ENCODE assay signal across 2 cellular contexts in the genomic region with DNA sequence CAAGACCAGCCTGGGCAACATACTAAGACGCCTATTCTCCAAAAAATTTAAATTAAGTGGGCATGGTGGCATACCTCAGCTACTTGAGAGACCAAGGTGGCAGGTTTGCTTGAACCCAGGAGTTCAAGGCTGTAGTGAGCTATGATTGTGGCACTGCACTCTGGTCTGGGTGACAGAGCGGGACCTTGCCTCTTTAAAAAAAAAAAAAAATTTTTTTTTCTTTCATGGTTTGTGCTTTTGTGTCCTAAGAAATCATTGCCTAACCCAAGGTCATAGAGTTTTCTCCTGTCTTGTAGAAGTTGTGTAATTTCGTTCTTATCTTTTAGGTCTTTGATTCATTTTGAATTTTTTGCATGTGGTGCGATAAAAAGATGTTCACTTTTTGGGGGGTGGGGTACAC.
TF ChIP-seq lines count a peak whose summit lies in the region.

No MANE protein-coding gene starts in this region.

TF ChIP-seq in GM23338, 12 proteins besides CTCF, POLR2A, EP300 and RAD21 (continued from another document):
- TF ChIP-seq, protein P1, sequence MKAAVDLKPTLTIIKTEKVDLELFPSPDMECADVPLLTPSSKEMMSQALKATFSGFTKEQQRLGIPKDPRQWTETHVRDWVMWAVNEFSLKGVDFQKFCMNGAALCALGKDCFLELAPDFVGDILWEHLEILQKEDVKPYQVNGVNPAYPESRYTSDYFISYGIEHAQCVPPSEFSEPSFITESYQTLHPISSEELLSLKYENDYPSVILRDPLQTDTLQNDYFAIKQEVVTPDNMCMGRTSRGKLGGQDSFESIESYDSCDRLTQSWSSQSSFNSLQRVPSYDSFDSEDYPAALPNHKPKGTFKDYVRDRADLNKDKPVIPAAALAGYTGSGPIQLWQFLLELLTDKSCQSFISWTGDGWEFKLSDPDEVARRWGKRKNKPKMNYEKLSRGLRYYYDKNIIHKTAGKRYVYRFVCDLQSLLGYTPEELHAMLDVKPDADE (IDR thresholded peaks at IDR 0.05) = no peak
- TF ChIP-seq, protein P2, sequence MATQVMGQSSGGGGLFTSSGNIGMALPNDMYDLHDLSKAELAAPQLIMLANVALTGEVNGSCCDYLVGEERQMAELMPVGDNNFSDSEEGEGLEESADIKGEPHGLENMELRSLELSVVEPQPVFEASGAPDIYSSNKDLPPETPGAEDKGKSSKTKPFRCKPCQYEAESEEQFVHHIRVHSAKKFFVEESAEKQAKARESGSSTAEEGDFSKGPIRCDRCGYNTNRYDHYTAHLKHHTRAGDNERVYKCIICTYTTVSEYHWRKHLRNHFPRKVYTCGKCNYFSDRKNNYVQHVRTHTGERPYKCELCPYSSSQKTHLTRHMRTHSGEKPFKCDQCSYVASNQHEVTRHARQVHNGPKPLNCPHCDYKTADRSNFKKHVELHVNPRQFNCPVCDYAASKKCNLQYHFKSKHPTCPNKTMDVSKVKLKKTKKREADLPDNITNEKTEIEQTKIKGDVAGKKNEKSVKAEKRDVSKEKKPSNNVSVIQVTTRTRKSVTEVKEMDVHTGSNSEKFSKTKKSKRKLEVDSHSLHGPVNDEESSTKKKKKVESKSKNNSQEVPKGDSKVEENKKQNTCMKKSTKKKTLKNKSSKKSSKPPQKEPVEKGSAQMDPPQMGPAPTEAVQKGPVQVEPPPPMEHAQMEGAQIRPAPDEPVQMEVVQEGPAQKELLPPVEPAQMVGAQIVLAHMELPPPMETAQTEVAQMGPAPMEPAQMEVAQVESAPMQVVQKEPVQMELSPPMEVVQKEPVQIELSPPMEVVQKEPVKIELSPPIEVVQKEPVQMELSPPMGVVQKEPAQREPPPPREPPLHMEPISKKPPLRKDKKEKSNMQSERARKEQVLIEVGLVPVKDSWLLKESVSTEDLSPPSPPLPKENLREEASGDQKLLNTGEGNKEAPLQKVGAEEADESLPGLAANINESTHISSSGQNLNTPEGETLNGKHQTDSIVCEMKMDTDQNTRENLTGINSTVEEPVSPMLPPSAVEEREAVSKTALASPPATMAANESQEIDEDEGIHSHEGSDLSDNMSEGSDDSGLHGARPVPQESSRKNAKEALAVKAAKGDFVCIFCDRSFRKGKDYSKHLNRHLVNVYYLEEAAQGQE (IDR thresholded peaks at IDR 0.05; ENCODE audit: unreplicated experiment) = no peak
- no peak for TF ChIP-seq EZH2 (IDR thresholded peaks at IDR 0.05; ENCODE audit: low read depth, unreplicated experiment)
- no peak for TF ChIP-seq ZNF331 (CRISPR knock-in tag; IDR thresholded peaks at IDR 0.05; ENCODE audit: low read depth)

TF ChIP-seq in HepG2, 621 proteins besides CTCF, POLR2A, EP300 and RAD21 (continued from another document):
- TF ChIP-seq, protein P3, sequence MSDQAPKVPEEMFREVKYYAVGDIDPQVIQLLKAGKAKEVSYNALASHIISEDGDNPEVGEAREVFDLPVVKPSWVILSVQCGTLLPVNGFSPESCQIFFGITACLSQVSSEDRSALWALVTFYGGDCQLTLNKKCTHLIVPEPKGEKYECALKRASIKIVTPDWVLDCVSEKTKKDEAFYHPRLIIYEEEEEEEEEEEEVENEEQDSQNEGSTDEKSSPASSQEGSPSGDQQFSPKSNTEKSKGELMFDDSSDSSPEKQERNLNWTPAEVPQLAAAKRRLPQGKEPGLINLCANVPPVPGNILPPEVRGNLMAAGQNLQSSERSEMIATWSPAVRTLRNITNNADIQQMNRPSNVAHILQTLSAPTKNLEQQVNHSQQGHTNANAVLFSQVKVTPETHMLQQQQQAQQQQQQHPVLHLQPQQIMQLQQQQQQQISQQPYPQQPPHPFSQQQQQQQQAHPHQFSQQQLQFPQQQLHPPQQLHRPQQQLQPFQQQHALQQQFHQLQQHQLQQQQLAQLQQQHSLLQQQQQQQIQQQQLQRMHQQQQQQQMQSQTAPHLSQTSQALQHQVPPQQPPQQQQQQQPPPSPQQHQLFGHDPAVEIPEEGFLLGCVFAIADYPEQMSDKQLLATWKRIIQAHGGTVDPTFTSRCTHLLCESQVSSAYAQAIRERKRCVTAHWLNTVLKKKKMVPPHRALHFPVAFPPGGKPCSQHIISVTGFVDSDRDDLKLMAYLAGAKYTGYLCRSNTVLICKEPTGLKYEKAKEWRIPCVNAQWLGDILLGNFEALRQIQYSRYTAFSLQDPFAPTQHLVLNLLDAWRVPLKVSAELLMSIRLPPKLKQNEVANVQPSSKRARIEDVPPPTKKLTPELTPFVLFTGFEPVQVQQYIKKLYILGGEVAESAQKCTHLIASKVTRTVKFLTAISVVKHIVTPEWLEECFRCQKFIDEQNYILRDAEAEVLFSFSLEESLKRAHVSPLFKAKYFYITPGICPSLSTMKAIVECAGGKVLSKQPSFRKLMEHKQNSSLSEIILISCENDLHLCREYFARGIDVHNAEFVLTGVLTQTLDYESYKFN (CRISPR knock-in tag; conservative IDR thresholded peaks at IDR 0.05) = 0 out of 2 replicates have a peak, but pooled peaks have one; percentile 15
- TF ChIP-seq ZBTB3 (CRISPR knock-in tag; IDR thresholded peaks at IDR 0.05; ENCODE audit: borderline replicate concordance, low read depth) (no peak), ARHGAP35 (CRISPR knock-in tag; IDR thresholded peaks at IDR 0.05; ENCODE audit: borderline replicate concordance) (no peak), KLF16 (CRISPR knock-in tag; IDR thresholded peaks at IDR 0.05) (no peak), ZNF432 (CRISPR knock-in tag; IDR thresholded peaks at IDR 0.05; ENCODE audit: borderline replicate concordance) (no peak), IRF2 (CRISPR knock-in tag; IDR thresholded peaks at IDR 0.05) (no peak), NFE2L1 (CRISPR knock-in tag; IDR thresholded peaks at IDR 0.05; ENCODE audit: borderline replicate concordance) (no peak), SMC3 (IDR thresholded peaks at IDR 0.05; ENCODE audit: low read length) (no peak), NR2F2 (IDR thresholded peaks at IDR 0.05; ENCODE audit: borderline replicate concordance, low read depth) (no peak)
- TF ChIP-seq, protein P4, sequence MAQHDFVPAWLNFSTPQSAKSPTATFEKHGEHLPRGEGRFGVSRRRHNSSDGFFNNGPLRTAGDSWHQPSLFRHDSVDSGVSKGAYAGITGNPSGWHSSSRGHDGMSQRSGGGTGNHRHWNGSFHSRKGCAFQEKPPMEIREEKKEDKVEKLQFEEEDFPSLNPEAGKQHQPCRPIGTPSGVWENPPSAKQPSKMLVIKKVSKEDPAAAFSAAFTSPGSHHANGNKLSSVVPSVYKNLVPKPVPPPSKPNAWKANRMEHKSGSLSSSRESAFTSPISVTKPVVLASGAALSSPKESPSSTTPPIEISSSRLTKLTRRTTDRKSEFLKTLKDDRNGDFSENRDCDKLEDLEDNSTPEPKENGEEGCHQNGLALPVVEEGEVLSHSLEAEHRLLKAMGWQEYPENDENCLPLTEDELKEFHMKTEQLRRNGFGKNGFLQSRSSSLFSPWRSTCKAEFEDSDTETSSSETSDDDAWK (CRISPR knock-in tag; IDR thresholded peaks at IDR 0.05) = no peak
- TF ChIP-seq, protein P5, sequence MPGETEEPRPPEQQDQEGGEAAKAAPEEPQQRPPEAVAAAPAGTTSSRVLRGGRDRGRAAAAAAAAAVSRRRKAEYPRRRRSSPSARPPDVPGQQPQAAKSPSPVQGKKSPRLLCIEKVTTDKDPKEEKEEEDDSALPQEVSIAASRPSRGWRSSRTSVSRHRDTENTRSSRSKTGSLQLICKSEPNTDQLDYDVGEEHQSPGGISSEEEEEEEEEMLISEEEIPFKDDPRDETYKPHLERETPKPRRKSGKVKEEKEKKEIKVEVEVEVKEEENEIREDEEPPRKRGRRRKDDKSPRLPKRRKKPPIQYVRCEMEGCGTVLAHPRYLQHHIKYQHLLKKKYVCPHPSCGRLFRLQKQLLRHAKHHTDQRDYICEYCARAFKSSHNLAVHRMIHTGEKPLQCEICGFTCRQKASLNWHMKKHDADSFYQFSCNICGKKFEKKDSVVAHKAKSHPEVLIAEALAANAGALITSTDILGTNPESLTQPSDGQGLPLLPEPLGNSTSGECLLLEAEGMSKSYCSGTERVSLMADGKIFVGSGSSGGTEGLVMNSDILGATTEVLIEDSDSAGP (CRISPR knock-in tag; IDR thresholded peaks at IDR 0.05; ENCODE audit: borderline replicate concordance) = peak; percentile 52; the same call in 1 of the 2 replicates
- TF ChIP-seq, protein P6, sequence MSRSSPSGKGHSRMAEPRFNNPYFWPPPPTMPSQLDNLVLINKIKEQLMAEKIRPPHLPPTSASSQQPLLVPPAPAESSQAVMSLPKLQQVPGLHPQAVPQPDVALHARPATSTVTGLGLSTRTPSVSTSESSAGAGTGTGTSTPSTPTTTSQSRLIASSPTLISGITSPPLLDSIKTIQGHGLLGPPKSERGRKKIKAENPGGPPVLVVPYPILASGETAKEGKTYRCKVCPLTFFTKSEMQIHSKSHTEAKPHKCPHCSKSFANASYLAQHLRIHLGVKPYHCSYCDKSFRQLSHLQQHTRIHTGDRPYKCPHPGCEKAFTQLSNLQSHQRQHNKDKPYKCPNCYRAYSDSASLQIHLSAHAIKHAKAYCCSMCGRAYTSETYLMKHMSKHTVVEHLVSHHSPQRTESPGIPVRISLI (CRISPR knock-in tag; IDR thresholded peaks at IDR 0.05; ENCODE audit: borderline replicate concordance) = peak; percentile 55
- TF ChIP-seq, protein P7, sequence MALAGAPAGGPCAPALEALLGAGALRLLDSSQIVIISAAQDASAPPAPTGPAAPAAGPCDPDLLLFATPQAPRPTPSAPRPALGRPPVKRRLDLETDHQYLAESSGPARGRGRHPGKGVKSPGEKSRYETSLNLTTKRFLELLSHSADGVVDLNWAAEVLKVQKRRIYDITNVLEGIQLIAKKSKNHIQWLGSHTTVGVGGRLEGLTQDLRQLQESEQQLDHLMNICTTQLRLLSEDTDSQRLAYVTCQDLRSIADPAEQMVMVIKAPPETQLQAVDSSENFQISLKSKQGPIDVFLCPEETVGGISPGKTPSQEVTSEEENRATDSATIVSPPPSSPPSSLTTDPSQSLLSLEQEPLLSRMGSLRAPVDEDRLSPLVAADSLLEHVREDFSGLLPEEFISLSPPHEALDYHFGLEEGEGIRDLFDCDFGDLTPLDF (CRISPR knock-in tag; IDR thresholded peaks at IDR 0.05) = no peak
- TF ChIP-seq, protein P8, sequence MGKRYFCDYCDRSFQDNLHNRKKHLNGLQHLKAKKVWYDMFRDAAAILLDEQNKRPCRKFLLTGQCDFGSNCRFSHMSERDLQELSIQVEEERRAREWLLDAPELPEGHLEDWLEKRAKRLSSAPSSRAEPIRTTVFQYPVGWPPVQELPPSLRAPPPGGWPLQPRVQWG (CRISPR knock-in tag; IDR thresholded peaks at IDR 0.05; ENCODE audit: borderline replicate concordance, low read depth) = no peak
- TF ChIP-seq, protein P9, sequence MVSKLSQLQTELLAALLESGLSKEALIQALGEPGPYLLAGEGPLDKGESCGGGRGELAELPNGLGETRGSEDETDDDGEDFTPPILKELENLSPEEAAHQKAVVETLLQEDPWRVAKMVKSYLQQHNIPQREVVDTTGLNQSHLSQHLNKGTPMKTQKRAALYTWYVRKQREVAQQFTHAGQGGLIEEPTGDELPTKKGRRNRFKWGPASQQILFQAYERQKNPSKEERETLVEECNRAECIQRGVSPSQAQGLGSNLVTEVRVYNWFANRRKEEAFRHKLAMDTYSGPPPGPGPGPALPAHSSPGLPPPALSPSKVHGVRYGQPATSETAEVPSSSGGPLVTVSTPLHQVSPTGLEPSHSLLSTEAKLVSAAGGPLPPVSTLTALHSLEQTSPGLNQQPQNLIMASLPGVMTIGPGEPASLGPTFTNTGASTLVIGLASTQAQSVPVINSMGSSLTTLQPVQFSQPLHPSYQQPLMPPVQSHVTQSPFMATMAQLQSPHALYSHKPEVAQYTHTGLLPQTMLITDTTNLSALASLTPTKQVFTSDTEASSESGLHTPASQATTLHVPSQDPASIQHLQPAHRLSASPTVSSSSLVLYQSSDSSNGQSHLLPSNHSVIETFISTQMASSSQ (IDR thresholded peaks at IDR 0.05; ENCODE audit: low read depth) = peak; percentile 32; the same call in 1 of the 2 replicates
- TF ChIP-seq, protein P9 (CRISPR knock-in tag; IDR thresholded peaks at IDR 0.05; ENCODE audit: borderline replicate concordance) = no peak
